2 cellular contexts compared by ENCODE assay signal in genomic region chr7:121385800-121386179, GRCh38.
TF ChIP-seq lines count a peak whose summit lies in the region.

No MANE protein-coding gene starts in this region.

TF ChIP-seq in GM12891, 5 proteins besides CTCF, POLR2A, EP300 and RAD21:
- TF ChIP-seq POLR2AphosphoS5 (IDR thresholded peaks at IDR 0.05; ENCODE audit: low read depth, low read length), result 0 out of 2 replicates have a peak, but pooled peaks have one; percentile 42
- no peak for TF ChIP-seq PAX5 (IDR thresholded peaks at IDR 0.05; ENCODE audit: insufficient read depth, low read length, severe bottlenecking)
- 0 out of 2 replicates have a peak, but pooled peaks have one; percentile 37 for TF ChIP-seq POU2F2 (IDR thresholded peaks at IDR 0.05; ENCODE audit: low read depth, low read length)
- peak; percentile 88 for TF ChIP-seq SPI1 (IDR thresholded peaks at IDR 0.05; ENCODE audit: low read depth, low read length)
- TF ChIP-seq TAF1 (IDR thresholded peaks at IDR 0.05; ENCODE audit: low read depth, low read length), result no peak

TF ChIP-seq in IMR-90, 13 proteins besides CTCF, POLR2A, EP300 and RAD21:
- no peak for TF ChIP-seq USF2 (IDR thresholded peaks at IDR 0.05; ENCODE audit: low read depth, low read length)
- TF ChIP-seq MAZ (IDR thresholded peaks at IDR 0.05; ENCODE audit: borderline replicate concordance, low read depth, low read length), result no peak
- no peak for TF ChIP-seq MXI1 (IDR thresholded peaks at IDR 0.05; ENCODE audit: borderline replicate concordance, low read depth, low read length)
- TF ChIP-seq MAFK (IDR thresholded peaks at IDR 0.05; ENCODE audit: low read depth, low read length), result no peak
- TF ChIP-seq ELK1 (IDR thresholded peaks at IDR 0.05; ENCODE audit: borderline replicate concordance, low read depth, low read length), result no peak
- TF ChIP-seq CEBPB (IDR thresholded peaks at IDR 0.05; ENCODE audit: low read depth, low read length), result no peak
- TF ChIP-seq RCOR1 (IDR thresholded peaks at IDR 0.05; ENCODE audit: insufficient replicate concordance, low read length), result no peak
- TF ChIP-seq NFE2L2 (IDR thresholded peaks at IDR 0.05; ENCODE audit: low read depth, low read length), result no peak
- TF ChIP-seq BHLHE40 (IDR thresholded peaks at IDR 0.05; ENCODE audit: low read depth, low read length), result no peak
- TF ChIP-seq SMC3 (IDR thresholded peaks at IDR 0.05; ENCODE audit: low read depth, low read length), result no peak
- TF ChIP-seq RFX5 (IDR thresholded peaks at IDR 0.05; ENCODE audit: low read depth, low read length), result no peak
- no peak for TF ChIP-seq FOS (IDR thresholded peaks at IDR 0.05; ENCODE audit: low read depth, low read length)
- no peak for TF ChIP-seq CHD1 (IDR thresholded peaks at IDR 0.05; ENCODE audit: low read depth, low read length)
